Comparison of ENCODE assay signal across 1 cellular context in genomic region chrX:101079736-101080135, GRCh38.
TF ChIP-seq lines count a peak whose summit lies in the region.

No MANE protein-coding gene starts in this region.

TF ChIP-seq in H1, 55 proteins besides CTCF, POLR2A, EP300 and RAD21:
- TF ChIP-seq PHF8 (conservative IDR thresholded peaks at IDR 0.05; ENCODE audit: low read depth, low read length) (no peak), POU5F1 (IDR thresholded peaks at IDR 0.05; ENCODE audit: low read depth, low read length) (no peak), POLR2AphosphoS5 (IDR thresholded peaks at IDR 0.05; ENCODE audit: low read depth, low read length) (no peak), RBBP5 (IDR thresholded peaks at IDR 0.05; ENCODE audit: borderline replicate concordance, low read depth, low read length) (no peak)
TF ChIP-seq in H1: peak in this region for 0.
